Comparison of ENCODE assay signal across 34 cellular contexts in the genomic region with DNA sequence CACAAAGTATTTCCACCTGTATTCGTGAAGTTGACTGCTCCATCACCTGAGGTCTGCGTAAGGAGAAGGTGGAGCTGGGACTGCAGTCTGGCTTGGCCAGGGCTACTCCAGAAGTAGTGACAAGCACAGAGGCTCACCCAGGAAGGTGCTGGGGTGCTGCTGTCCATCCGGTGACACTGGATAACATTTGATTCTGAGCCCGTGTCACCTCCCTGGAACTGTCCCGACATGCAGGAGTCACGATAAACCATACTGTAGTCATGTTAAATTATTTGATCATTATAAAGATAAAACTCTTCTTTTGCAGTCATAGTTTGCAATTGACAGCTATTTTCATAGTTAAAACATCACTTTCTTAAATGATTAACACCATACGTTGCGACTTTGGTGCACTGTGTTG. TPM values are rescaled to one million over a fixed set of nuclear protein-coding genes. Genes with fewer than 3 reads are reported as not detected.
"Had no signal": no experiment of that assay in that cellular context is flagged by ENCODE, and none has a peak within 500 bp of the region (broad histone marks: within the 10 kb centered on the region; RNA-seq: fewer than 3 reads in every experiment).

No MANE protein-coding gene starts in this region.

- H3K27ac Mint-ChIP-seq: mesothelial cell of epicardium; naive B cell; natural killer cell; nephron progenitor cell; neural progenitor cell; progenitor cell of endocrine pancreas; stimulated activated naive CD8-positive, alpha-beta T cell treated with anti-CD3 and anti-CD28 coated beads, Interleukin-15, amount 100 ng/mL, for 72 hours had no signal

- H3K9me3 Mint-ChIP-seq: mesothelial cell of epicardium; naive B cell; natural killer cell; nephron progenitor cell; stimulated activated naive CD8-positive, alpha-beta T cell treated with anti-CD3 and anti-CD28 coated beads, Interleukin-15, amount 100 ng/mL, for 72 hours had no signal

- H3K36me3 Mint-ChIP-seq: mesothelial cell of epicardium, naive B cell, natural killer cell, neural progenitor cell had no signal

- ATAC-seq: natural killer cell; stimulated activated naive CD8-positive, alpha-beta T cell treated with anti-CD3 and anti-CD28 coated beads, Interleukin-15, amount 100 ng/mL, for 72 hours had no signal

- H3K4me3 Mint-ChIP-seq: mesothelial cell of epicardium; natural killer cell; nephron progenitor cell; neural progenitor cell; stimulated activated naive CD8-positive, alpha-beta T cell treated with anti-CD3 and anti-CD28 coated beads, Interleukin-15, amount 100 ng/mL, for 72 hours had no signal

- H3K27me3 ChIP-seq: hepatocyte, neural progenitor cell, ovary, right atrium auricular region, right lobe of liver, upper lobe of left lung, vagina had no signal

- DNase-seq: islet precursor cell; left ventricle myocardium inferior; mesendoderm; naive B cell; natural killer cell; nephron progenitor cell; ovary; right lobe of liver; stimulated activated CD4-positive, alpha-beta T cell treated with anti-CD3 and anti-CD28 coated beads, Interleukin-12 subunit alpha, Interleukin-12 subunit beta, amount 100 ng/mL, for 4 hours; stimulated activated CD4-positive, alpha-beta T cell treated with anti-CD3 and anti-CD28 coated beads, Interleukin-15, amount 100 ng/mL, for 24 hours; stimulated activated CD4-positive, alpha-beta T cell treated with anti-CD3 and anti-CD28 coated beads, Interleukin-2, amount 100 ng/mL, for 24 hours; stimulated activated CD4-positive, alpha-beta T cell treated with anti-CD3 and anti-CD28 coated beads, Interleukin-4, amount 100 ng/mL, for 1 hour; stimulated activated naive CD4-positive, alpha-beta T cell; stimulated activated naive CD8-positive, alpha-beta T cell treated with anti-CD3 and anti-CD28 coated beads, Interleukin-15, amount 100 ng/mL, for 72 hours; substantia nigra; upper lobe of left lung had no signal

- H3K27ac ChIP-seq: hepatocyte, left ventricle myocardium inferior, neural progenitor cell, ovary, right atrium auricular region, tibial nerve, vagina had no signal

- H3K4me1 Mint-ChIP-seq: mesothelial cell of epicardium had no signal

RNA-seq across cellular contexts. Expression of a gene that starts 28.7 kb away (rescaled TPM):
- total RNA-seq: hepatocyte, kidney epithelial cell, left ventricle myocardium inferior, lower leg skin, lung, mesothelial cell of epicardium, mononuclear cell, natural killer cell, omental fat pad, ovary, progenitor cell of endocrine pancreas, pulmonary artery endothelial cell, renal cortical epithelial cell, right atrium auricular region, right lobe of liver, skeletal muscle tissue, smooth muscle cell, temporal lobe, tibial nerve, upper lobe of left lung, urinary bladder, vagina had no signal
- polyA plus RNA-seq: hepatocyte, lung, ovary, smooth muscle cell, urinary bladder had no signal
